9 cellular contexts compared by ENCODE assay signal in genomic region chr1:184881941-184882648, GRCh38.
DNase-seq lines count a peak whose midpoint lies in the region; ATAC-seq and TF ChIP-seq lines count a peak whose summit lies in the region.
"Had no signal": no experiment of that assay in that cellular context is flagged by ENCODE, and none has a peak within 500 bp of the region (broad histone marks: within the 10 kb centered on the region; RNA-seq: fewer than 3 reads in every experiment).

No MANE protein-coding gene starts in this region.

- ATAC-seq in aorta (ENCODE audit: low FRiP score) (peak; percentile 72), GM18909 (IDR thresholded peaks at IDR 0.05; ENCODE audit: poor library complexity, unreplicated experiment) (no peak)

- H3K9me3 Mint-ChIP-seq in Caco-2 (ENCODE audit: unreplicated experiment), result no peaks in the 10 kb centered on the region

- BruUV-seq in Caco-2 (replicated peaks; lab: Mats Ljungman, UMichigan), result no TSS peak

- H3K9me3 ChIP-seq in aorta (ENCODE audit: control insufficient read depth, low read length) (no peaks in the 10 kb centered on the region), Caco-2 (no peaks in the 10 kb centered on the region)

- H3K27ac ChIP-seq in aorta (ENCODE audit: low read depth in 1 of 2, low read length in 2 of 2), result peak overlapping the region; percentile 97 to 99

- H3K4me1 ChIP-seq in aorta (ENCODE audit: control insufficient read depth in 1 of 2, insufficient read depth in 2 of 2, low read length in 2 of 2), result peaks cover 6 to 9% of the 10 kb centered on the region in 2 donors
- H3K4me1 ChIP-seq in Caco-2, result no peaks in the 10 kb centered on the region

- WGBS in aorta, 2 donors, result 24 to 30% methylated on average over 6 of the region's 6 CpGs

- CTCF ChIA-PET in Caco-2 (lab: Charles Lee), result no interaction called here

- H3K27ac Mint-ChIP-seq in Caco-2 (ENCODE audit: unreplicated experiment), result no peak overlapping the region

- H3K27me3 ChIP-seq in aorta (ENCODE audit: control insufficient read depth in 1 of 2, insufficient read depth in 2 of 2, low read length in 1 of 2) (no peaks in the 10 kb centered on the region), Caco-2 (replicated peaks; ENCODE audit: control insufficient read depth, insufficient read depth, low read length) (no peaks in the 10 kb centered on the region)

- no peaks in the 10 kb centered on the region for H3K4me1 Mint-ChIP-seq in Caco-2 (ENCODE audit: low read depth, unreplicated experiment)

- H3K36me3 Mint-ChIP-seq in Caco-2 (ENCODE audit: insufficient read depth, unreplicated experiment), result no peaks in the 10 kb centered on the region

- POLR2A ChIA-PET in Caco-2 (lab: Charles Lee), result no interaction called here

- no peak overlapping the region for H3K4me3 Mint-ChIP-seq in Caco-2 (ENCODE audit: unreplicated experiment)

- in situ Hi-C loops in ACHN (cut with HindIII; ENCODE audit: low pct_ligation_motif_present, low pct_unique_long_range_greater_than_20kb, low sequenced_read_pairs), result no loop called here

- intact Hi-C loops in aorta (cut with DNase I), result loop anchor here (5.0 kb wide), 2 partner anchors 55 to 90 kb away; partner anchors contain the start of gene NIBAN1 (in 2 of the 2)
- intact Hi-C loops in Caco-2 (cut with micrococcal nuclease; ENCODE audit: unreplicated experiment), result no loop called here

- H3K27me3 Mint-ChIP-seq in Caco-2 (ENCODE audit: insufficient read depth, unreplicated experiment), result no peaks in the 10 kb centered on the region

- no peak for TF ChIP-seq CTCF in Caco-2 (IDR thresholded peaks at IDR 0.05; ENCODE audit: insufficient read depth in 1 of 2, low read depth in 1 of 2, low read length in 1 of 2, severe bottlenecking in 1 of 2, unreplicated experiment in 1 of 2)

- H3K36me3 ChIP-seq in aorta (ENCODE audit: control insufficient read depth in 1 of 2, insufficient read depth in 2 of 2, low read length in 1 of 2) (no peaks in the 10 kb centered on the region), Caco-2 (ENCODE audit: control insufficient read depth, insufficient read depth, low read length) (no peaks in the 10 kb centered on the region)

- peak; percentile 14 for DNase-seq in stimulated activated CD4-positive, alpha-beta T cell treated with anti-CD3 and anti-CD28 coated beads, Interleukin-4, amount 100 ng/mL, for 24 hours
- DNase-seq in stimulated activated CD4-positive, alpha-beta T cell treated with anti-CD3 and anti-CD28 coated beads, Interleukin-2, amount 100 ng/mL, for 48 hours, result no peak
- DNase-seq in NOMO-1 treated with DMSO at 0.1 percent for 48 hours (lab: John Stamatoyannopoulos, UW; ENCODE audit: unreplicated experiment) (peak; percentile 95), fibroblast of peridontal ligament (ENCODE audit: extremely low read depth) (peak; percentile 69), aorta (no peak), Caco-2 (no peak), ACHN (no peak)

- no peak overlapping the region for H3K4me3 ChIP-seq in aorta (ENCODE audit: low read length in 2 of 2)
- no peak overlapping the region for H3K4me3 ChIP-seq in Caco-2 (ENCODE audit: low read depth, low read length)
- H3K4me3 ChIP-seq: dorsolateral prefrontal cortex had no signal

Comparison
In these comparisons a context has a peak if more than half of its experiments do, and no peak if none do; other contexts are left out.
1. DNase-seq: peak in stimulated activated CD4-positive, alpha-beta T cell treated with anti-CD3 and anti-CD28 coated beads, Interleukin-4, amount 100 ng/mL, for 24 hours (single experiment), NOMO-1 treated with DMSO at 0.1 percent for 48 hours (single experiment) and fibroblast of peridontal ligament (single experiment); none in stimulated activated CD4-positive, alpha-beta T cell treated with anti-CD3 and anti-CD28 coated beads, Interleukin-2, amount 100 ng/mL, for 48 hours (0 of 2), aorta (0 of 2), Caco-2 (0 of 2) and ACHN (single experiment).